In genomic region chr15:79091204-79091867, GRCh38 we compare ENCODE assay signal across 9 cellular contexts. TPM values are rescaled to one million over a fixed set of nuclear protein-coding genes. Genes with fewer than 3 reads are reported as not detected.
A peak's percentile ranks its signal among the peaks of the same experiment; 100 is the strongest.
DNase-seq lines count a peak whose midpoint lies in the region; ATAC-seq and TF ChIP-seq lines count a peak whose summit lies in the region.
"Had no signal": no experiment of that assay in that cellular context is flagged by ENCODE, and none has a peak within 500 bp of the region (broad histone marks: within the 10 kb centered on the region; RNA-seq: fewer than 3 reads in every experiment).

No MANE protein-coding gene starts in this region.

- H2BK15ac ChIP-seq in IMR-90 (ENCODE audit: low read depth, low read length) = no peak overlapping the region

- H3K4me3 ChIP-seq in IMR-90 (ENCODE audit: insufficient read depth, low read depth, low read length) (no peak overlapping the region), astrocyte of the spinal cord (ENCODE audit: low read depth, low read length) (no peak overlapping the region), thyroid gland (replicated peaks in 1 of 3) (no peak overlapping the region)

- H3K27me3 ChIP-seq in IMR-90 (ENCODE audit: control insufficient read depth, insufficient read depth, low read length) (peaks cover 35% of the 10 kb centered on the region), thyroid gland (peaks cover 15% of the 10 kb centered on the region)

- peaks cover 4% of the 10 kb centered on the region; the same call in 1 of the 2 replicates for H4K20me1 ChIP-seq in IMR-90 (ENCODE audit: insufficient read depth, low read length)

- no peaks in the 10 kb centered on the region for H3K9me3 Mint-ChIP-seq in naive B cell
- H3K9me3 Mint-ChIP-seq: activated naive CD4-positive, alpha-beta T cell treated with anti-CD3 and anti-CD28 coated beads, Interleukin-2, amount 50 U/mL, for 24 hours had no signal

- intact Hi-C loops in IMR-90 (cut with micrococcal nuclease) (no loop called here), thyroid gland (cut with DNase I) (no loop called here)

- TF ChIP-seq RAD21 in IMR-90 (IDR thresholded peaks at IDR 0.05; ENCODE audit: low read length) = no peak

- no peak overlapping the region for H3K4ac ChIP-seq in IMR-90 (ENCODE audit: low read depth, low read length)

- H3K9me1 ChIP-seq in IMR-90 (ENCODE audit: insufficient read depth, low read length) = no peaks in the 10 kb centered on the region

- DNase-seq in CD1c-positive myeloid dendritic cell (ENCODE audit: extremely low spot score) (peak; percentile 1), IMR-90 (peak; percentile 6), astrocyte of the spinal cord (ENCODE audit: low read depth, low spot score) (peak; percentile 5), naive B cell (no peak), thyroid gland (no peak), LoVo (ENCODE audit: low spot score) (no peak), medulla oblongata (ENCODE audit: extremely low spot score) (no peak)

- H3K4me3 Mint-ChIP-seq in naive B cell = peak overlapping the region in 7 of 8 donors; percentile 42 to 77 (median 65)
- H3K4me3 Mint-ChIP-seq: activated naive CD4-positive, alpha-beta T cell treated with anti-CD3 and anti-CD28 coated beads, Interleukin-2, amount 50 U/mL, for 24 hours had no signal

- no peaks in the 10 kb centered on the region for H3K79me1 ChIP-seq in IMR-90 (ENCODE audit: low read depth in 1 of 2, low read length in 2 of 2)

- H3K27ac ChIP-seq in IMR-90 (ENCODE audit: insufficient read depth, low read length) (no peak overlapping the region), thyroid gland (no peak overlapping the region)

- dilution Hi-C loops in IMR-90 (cut with HindIII; ENCODE audit: low sequenced_read_pairs, unreplicated experiment) = no loop called here

- TF ChIP-seq CTCF in IMR-90 (conservative IDR thresholded peaks at IDR 0.05; ENCODE audit: low read depth, low read length) (no peak), astrocyte of the spinal cord (IDR thresholded peaks at IDR 0.05; ENCODE audit: low read depth, low read length) (no peak), thyroid gland (IDR thresholded peaks at IDR 0.05) (no peak)

- no peak overlapping the region for H3K14ac ChIP-seq in IMR-90 (replicated peaks; ENCODE audit: low read depth, low read length)

- no peak overlapping the region for H2AFZ ChIP-seq in IMR-90 (replicated peaks; ENCODE audit: low read length, poor library complexity)

- peak overlapping the region; percentile 60 for H2BK5ac ChIP-seq in IMR-90 (ENCODE audit: low read depth, low read length, poor library complexity, severe bottlenecking)

- no peak overlapping the region for H3K23ac ChIP-seq in IMR-90 (ENCODE audit: low read depth, low read length)

- no peak overlapping the region for H2AK9ac ChIP-seq in IMR-90 (replicated peaks; ENCODE audit: low read depth, low read length, poor library complexity)

- H3K36me3 ChIP-seq in IMR-90 (ENCODE audit: control insufficient read depth, insufficient read depth, low read length) (no peaks in the 10 kb centered on the region), thyroid gland (no peaks in the 10 kb centered on the region)

- H3K27ac Mint-ChIP-seq in naive B cell = peak overlapping the region in 1 of 6 donors; percentile 69
- H3K27ac Mint-ChIP-seq: activated naive CD4-positive, alpha-beta T cell treated with anti-CD3 and anti-CD28 coated beads, Interleukin-2, amount 50 U/mL, for 24 hours had no signal

- peaks cover 45 to 88% (median 87%) of the 10 kb centered on the region in 3 donors for H3K27me3 Mint-ChIP-seq in naive B cell

- no peak overlapping the region for H3K4me2 ChIP-seq in IMR-90 (ENCODE audit: low read depth, low read length)

- H3K4me1 Mint-ChIP-seq in naive B cell = peaks cover 19 to 31% (median 22%) of the 10 kb centered on the region in 3 donors

- CTCF ChIA-PET in IMR-90 (lab: Yijun Ruan, JAX) = no interaction called here

- BruUV-seq in IMR-90 (replicated peaks; lab: Mats Ljungman, UMichigan) = no TSS peak

- POLR2A ChIA-PET in IMR-90 (lab: Charles Lee; ENCODE audit: unreplicated experiment) = no interaction called here

- H2BK120ac ChIP-seq in IMR-90 (ENCODE audit: low read depth, low read length) = no peak overlapping the region

- no peak overlapping the region for H4K8ac ChIP-seq in IMR-90 (ENCODE audit: low read depth in 2 of 2, low read length in 2 of 2)

- H3K56ac ChIP-seq in IMR-90 (ENCODE audit: extremely low read depth, insufficient read depth, low read length) = no peak overlapping the region

- H3K18ac ChIP-seq in IMR-90 (ENCODE audit: low read depth, low read length) = no peak overlapping the region

- in situ Hi-C loops in IMR-90 (cut with MboI; ENCODE audit: low sequenced_read_pairs) (no loop called here), astrocyte of the spinal cord (cut with HindIII; ENCODE audit: low sequenced_read_pairs) (no loop called here)

- H3K9ac ChIP-seq in IMR-90 (ENCODE audit: low read depth, low read length) = no peak overlapping the region

- TF ChIP-seq POLR2A in IMR-90 (IDR thresholded peaks at IDR 0.05; ENCODE audit: low read depth, low read length) (no peak), thyroid gland (IDR thresholded peaks at IDR 0.05) (no peak)

- H2AK5ac ChIP-seq in IMR-90 (ENCODE audit: low read depth, low read length) = no peak overlapping the region

- H3K36me3 Mint-ChIP-seq in naive B cell = peaks cover 5 to 11% of the 10 kb centered on the region in 2 donors
- H3K36me3 Mint-ChIP-seq: activated naive CD4-positive, alpha-beta T cell treated with anti-CD3 and anti-CD28 coated beads, Interleukin-2, amount 50 U/mL, for 24 hours had no signal

- WGBS in IMR-90 (ENCODE audit: extremely low coverage in 2 of 2, insufficient read length in 1 of 2), 2 experiments = 0% methylated on average over 20 of the region's 53 CpGs; no CpG with 5 or more reads in 1 of the 2 experiments
- WGBS in thyroid gland, 2 donors = 1 to 2% methylated on average over 53 of the region's 53 CpGs

- no peak overlapping the region for H4K91ac ChIP-seq in IMR-90 (ENCODE audit: insufficient read depth, low read depth, low read length)

- H3K9me3 ChIP-seq in IMR-90 (ENCODE audit: control insufficient read depth, insufficient read depth, low read length) (no peaks in the 10 kb centered on the region), thyroid gland (no peaks in the 10 kb centered on the region)

- ATAC-seq in IMR-90 (ENCODE audit: low read depth) = peak; percentile 40
- ATAC-seq in naive B cell (ENCODE audit: low read depth in 2 of 2) = peak; percentile 30 to 33
- no peak for ATAC-seq in GM21381 (IDR thresholded peaks at IDR 0.05; ENCODE audit: unreplicated experiment)

- H3K4me1 ChIP-seq in IMR-90 (ENCODE audit: control insufficient read depth, insufficient read depth, low read length) (no peaks in the 10 kb centered on the region), thyroid gland (peaks cover 0 to 14% of the 10 kb centered on the region in 2 donors)

- H4K5ac ChIP-seq in IMR-90 (ENCODE audit: low read depth, low read length) = no peak overlapping the region

- no peak overlapping the region for H2BK20ac ChIP-seq in IMR-90 (ENCODE audit: low read depth, low read length)

TF ChIP-seq in IMR-90, 13 proteins besides CTCF, POLR2A, EP300 and RAD21:
- TF ChIP-seq MXI1 (IDR thresholded peaks at IDR 0.05; ENCODE audit: borderline replicate concordance, low read depth, low read length) (no peak), RFX5 (IDR thresholded peaks at IDR 0.05; ENCODE audit: low read depth, low read length) (no peak)
TF ChIP-seq in IMR-90: peak in this region for 0.

RNA-seq across cellular contexts. Expression of gene RASGRF1, which starts 0.8 kb away (rescaled TPM):
- under 0.01 TPM in 2 replicates for total RNA-seq in IMR-90 (2012; rRNA removed)
- polyA plus RNA-seq in IMR-90 (2012; rRNA removed) = 0.06 and 0.15 TPM in 2 replicates
- polyA plus RNA-seq in IMR-90 (2012; cell fraction: cytosol; rRNA removed) = 0.08 and 0.41 TPM in 2 replicates
- polyA plus RNA-seq in IMR-90 (2012; cell fraction: nucleus; rRNA removed; ENCODE audit: low replicate concordance) = 0.05 and 0.60 TPM in 2 replicates
- polyA plus RNA-seq in naive B cell (ENCODE audit: low read depth in 6 of 6) = under 1 TPM in 2 of 6 donors, not detected in 4; 0.04 to 0.25 TPM
- under 1 TPM in 1 of 4 donors, not detected in 3; 0.40 TPM for total RNA-seq in thyroid gland

Comparison
In these comparisons a context has a peak if more than half of its experiments do, and no peak if none do; other contexts are left out.
1. DNase-seq: peak in CD1c-positive myeloid dendritic cell (single experiment), IMR-90 (single experiment) and astrocyte of the spinal cord (single experiment); none in naive B cell (single experiment), thyroid gland (0 of 2), LoVo (single experiment) and medulla oblongata (single experiment).